In genomic region chr19:28103916-28104315, GRCh38 we compare ENCODE assay signal across 18 cellular contexts.
A peak's percentile ranks its signal among the peaks of the same experiment; 100 is the strongest.
DNase-seq lines count a peak whose midpoint lies in the region; ATAC-seq and TF ChIP-seq lines count a peak whose summit lies in the region.
"Had no signal": no experiment of that assay in that cellular context is flagged by ENCODE, and none has a peak within 500 bp of the region (broad histone marks: within the 10 kb centered on the region; RNA-seq: fewer than 3 reads in every experiment).

No MANE protein-coding gene starts in this region.

- H3K27ac Mint-ChIP-seq in endodermal cell, result no peak overlapping the region
- no peak overlapping the region for H3K27ac Mint-ChIP-seq in CD4-positive, alpha-beta T cell

- H2BK20ac ChIP-seq in IMR-90 (ENCODE audit: low read depth, low read length), result no peak overlapping the region

- DNase-seq in IMR-90 (no peak), endodermal cell (peak; percentile 56), mesendoderm (peak; percentile 89), HuH-7.5 (ENCODE audit: low spot score) (no peak), DMS153 (lab: John Stamatoyannopoulos, UW) (no peak), HT-29 (ENCODE audit: low spot score) (no peak)
- no peak for DNase-seq in CD4-positive, alpha-beta T cell
- DNase-seq: DMS53, GM23248, MG63, NCI-H1092 treated with DMSO at 0.1 percent for 48 hours, NCI-H1694 treated with DMSO at 0.1 percent for 48 hours, NCI-H446, NCI-H748 treated with DMSO at 0.1 percent for 48 hours, Right ventricle myocardium superior had no signal

- no TSS peak for BruUV-seq in IMR-90 (replicated peaks; lab: Mats Ljungman, UMichigan)

- H3K23ac ChIP-seq in IMR-90 (ENCODE audit: low read depth, low read length) (no peak overlapping the region), mesendoderm (ENCODE audit: low read length) (no peak overlapping the region)

- H4K5ac ChIP-seq in IMR-90 (ENCODE audit: low read depth, low read length) (no peak overlapping the region), mesendoderm (ENCODE audit: low read length) (no peak overlapping the region)

- dilution Hi-C loops in IMR-90 (cut with HindIII; ENCODE audit: low sequenced_read_pairs, unreplicated experiment), result no loop called here

- H3K27me3 ChIP-seq in IMR-90 (ENCODE audit: control insufficient read depth, insufficient read depth, low read length) (no peaks in the 10 kb centered on the region), endodermal cell (ENCODE audit: control insufficient read depth, insufficient read depth, low read length, poor library complexity, severe bottlenecking) (no peaks in the 10 kb centered on the region), mesendoderm (ENCODE audit: insufficient read depth, low read length, poor library complexity) (no peaks in the 10 kb centered on the region)
- H3K27me3 ChIP-seq in CD4-positive, alpha-beta T cell (ENCODE audit: control insufficient read depth, insufficient read depth, low read length), result no peaks in the 10 kb centered on the region
- H3K27me3 ChIP-seq: BLaER1 treated with 17β-estradiol and CSF1 and Interleukin-3, amounts not matched to agents 10 nM and 100 nM; MG63 had no signal

- H3K4me3 Mint-ChIP-seq in endodermal cell, result no peak overlapping the region
- H3K4me3 Mint-ChIP-seq in CD4-positive, alpha-beta T cell, result no peak overlapping the region

- H2BK5ac ChIP-seq in IMR-90 (ENCODE audit: low read depth, low read length, poor library complexity, severe bottlenecking) (no peak overlapping the region), mesendoderm (ENCODE audit: low read length) (no peak overlapping the region)

- ATAC-seq in IMR-90 (ENCODE audit: low read depth), result no peak
- ATAC-seq in CD4-positive, alpha-beta T cell (ENCODE audit: poor library complexity), result no peak
- ATAC-seq: GM12878, Panc1 had no signal

- in situ Hi-C loops in IMR-90 (cut with MboI; ENCODE audit: low sequenced_read_pairs), result no loop called here

- peaks cover 12% of the 10 kb centered on the region for H3K4me1 Mint-ChIP-seq in endodermal cell
- H3K4me1 Mint-ChIP-seq in CD4-positive, alpha-beta T cell (ENCODE audit: low read depth), result no peaks in the 10 kb centered on the region

- TF ChIP-seq POLR2A in IMR-90 (IDR thresholded peaks at IDR 0.05; ENCODE audit: low read depth, low read length), result no peak

- CTCF ChIA-PET in IMR-90 (lab: Yijun Ruan, JAX), result no interaction called here
- CTCF ChIA-PET in CD4-positive, alpha-beta T cell (lab: Charles Lee), result no interaction called here

- H3K18ac ChIP-seq in IMR-90 (ENCODE audit: low read depth, low read length), result no peak overlapping the region
- no peak overlapping the region for H3K18ac ChIP-seq in mesendoderm (ENCODE audit: low read length)

- no peaks in the 10 kb centered on the region for H3K79me2 ChIP-seq in mesendoderm (ENCODE audit: control insufficient read depth, insufficient read depth, low read length)

- H2AK9ac ChIP-seq in IMR-90 (replicated peaks; ENCODE audit: low read depth, low read length, poor library complexity), result no peak overlapping the region

- H3K4me2 ChIP-seq in IMR-90 (ENCODE audit: low read depth, low read length), result no peak overlapping the region
- no peak overlapping the region for H3K4me2 ChIP-seq in mesendoderm (ENCODE audit: low read length)
- H3K4me2 ChIP-seq: BLaER1 treated with 17β-estradiol and CSF1 and Interleukin-3, amounts not matched to agents 10 nM and 100 nM had no signal

- no peaks in the 10 kb centered on the region for H3K9me3 Mint-ChIP-seq in endodermal cell
- peaks cover 6% of the 10 kb centered on the region for H3K9me3 Mint-ChIP-seq in CD4-positive, alpha-beta T cell

- POLR2A ChIA-PET in IMR-90 (lab: Charles Lee; ENCODE audit: unreplicated experiment), result no interaction called here
- POLR2A ChIA-PET in CD4-positive, alpha-beta T cell (lab: Charles Lee), result no interaction called here

- no peak overlapping the region for H3K9ac ChIP-seq in IMR-90 (ENCODE audit: low read depth, low read length)
- no peak overlapping the region for H3K9ac ChIP-seq in endodermal cell (ENCODE audit: extremely low read depth, low read length, poor library complexity, severe bottlenecking)
- no peak overlapping the region for H3K9ac ChIP-seq in mesendoderm (ENCODE audit: low read length)
- H3K9ac ChIP-seq: BLaER1 treated with 17β-estradiol and CSF1 and Interleukin-3, amounts not matched to agents 10 nM and 100 nM; GM23248 had no signal

- intact Hi-C loops in IMR-90 (cut with micrococcal nuclease), result no loop called here
- intact Hi-C loops in CD4-positive, alpha-beta T cell (cut with DNase I, micrococcal nuclease), result no loop called here

- no peaks in the 10 kb centered on the region for H3K36me3 Mint-ChIP-seq in endodermal cell (ENCODE audit: low read depth)
- no peaks in the 10 kb centered on the region for H3K36me3 Mint-ChIP-seq in CD4-positive, alpha-beta T cell (ENCODE audit: low read depth)

- no peak overlapping the region for H4K91ac ChIP-seq in IMR-90 (ENCODE audit: insufficient read depth, low read depth, low read length)

- no peak overlapping the region for H4K8ac ChIP-seq in IMR-90 (ENCODE audit: low read depth in 2 of 2, low read length in 2 of 2)
- H4K8ac ChIP-seq in mesendoderm (ENCODE audit: low read depth, low read length), result no peak overlapping the region

- TF ChIP-seq RAD21 in IMR-90 (IDR thresholded peaks at IDR 0.05; ENCODE audit: low read length), result no peak

- H2BK15ac ChIP-seq in IMR-90 (ENCODE audit: low read depth, low read length) (no peak overlapping the region), mesendoderm (replicated peaks; ENCODE audit: low read depth) (no peak overlapping the region)

- H3K4me1 ChIP-seq in IMR-90 (ENCODE audit: control insufficient read depth, insufficient read depth, low read length), result no peaks in the 10 kb centered on the region
- no peaks in the 10 kb centered on the region for H3K4me1 ChIP-seq in endodermal cell (ENCODE audit: control insufficient read depth, insufficient read depth, low read length)
- H3K4me1 ChIP-seq in mesendoderm (ENCODE audit: control insufficient read depth, low read depth, low read length), result peaks cover 3% of the 10 kb centered on the region
- H3K4me1 ChIP-seq: BLaER1 treated with 17β-estradiol and CSF1 and Interleukin-3, amounts not matched to agents 10 nM and 100 nM had no signal

- no peak overlapping the region for H3K14ac ChIP-seq in IMR-90 (replicated peaks; ENCODE audit: low read depth, low read length)

- no peak overlapping the region for H2BK120ac ChIP-seq in IMR-90 (ENCODE audit: low read depth, low read length)
- H2BK120ac ChIP-seq in mesendoderm (ENCODE audit: low read depth, low read length), result no peak overlapping the region

- H3K9me1 ChIP-seq in IMR-90 (ENCODE audit: insufficient read depth, low read length), result no peaks in the 10 kb centered on the region

- H3K4ac ChIP-seq in IMR-90 (ENCODE audit: low read depth, low read length) (no peak overlapping the region), mesendoderm (ENCODE audit: low read depth, low read length) (no peak overlapping the region)

- TF ChIP-seq CTCF in IMR-90 (conservative IDR thresholded peaks at IDR 0.05; ENCODE audit: low read depth, low read length) (no peak), endodermal cell (conservative IDR thresholded peaks at IDR 0.05) (no peak)
- no peak for TF ChIP-seq CTCF in CD4-positive, alpha-beta T cell (IDR thresholded peaks at IDR 0.05)

- H4K20me1 ChIP-seq in IMR-90 (ENCODE audit: insufficient read depth, low read length), result no peaks in the 10 kb centered on the region
- H4K20me1 ChIP-seq: BLaER1 treated with 17β-estradiol and CSF1 and Interleukin-3, amounts not matched to agents 10 nM and 100 nM had no signal

- no peaks in the 10 kb centered on the region for H3K27me3 Mint-ChIP-seq in endodermal cell (ENCODE audit: insufficient read depth)
- H3K27me3 Mint-ChIP-seq in CD4-positive, alpha-beta T cell, result no peaks in the 10 kb centered on the region

- H2AFZ ChIP-seq in IMR-90 (replicated peaks; ENCODE audit: low read length, poor library complexity), result peak overlapping the region; percentile 4
- H2AFZ ChIP-seq: GM23248 had no signal

- H3K9me3 ChIP-seq in IMR-90 (ENCODE audit: control insufficient read depth, insufficient read depth, low read length) (peaks cover 19% of the 10 kb centered on the region), endodermal cell (ENCODE audit: control insufficient read depth, low read length) (no peaks in the 10 kb centered on the region)
- no peaks in the 10 kb centered on the region for H3K9me3 ChIP-seq in CD4-positive, alpha-beta T cell (ENCODE audit: control insufficient read depth, low read length)
- H3K9me3 ChIP-seq: BLaER1 treated with 17β-estradiol and CSF1 and Interleukin-3, amounts not matched to agents 10 nM and 100 nM; MG63 had no signal

- H3K79me1 ChIP-seq in IMR-90 (ENCODE audit: low read depth in 1 of 2, low read length in 2 of 2) (no peaks in the 10 kb centered on the region), mesendoderm (ENCODE audit: low read length) (no peaks in the 10 kb centered on the region)

- no peak overlapping the region for H3K56ac ChIP-seq in IMR-90 (ENCODE audit: extremely low read depth, insufficient read depth, low read length)
- H3K56ac ChIP-seq in mesendoderm (ENCODE audit: low read length), result no peak overlapping the region

- H3K36me3 ChIP-seq in IMR-90 (ENCODE audit: control insufficient read depth, insufficient read depth, low read length), result no peaks in the 10 kb centered on the region
- no peaks in the 10 kb centered on the region for H3K36me3 ChIP-seq in endodermal cell (ENCODE audit: control insufficient read depth, insufficient read depth, low read length)
- H3K36me3 ChIP-seq in mesendoderm (ENCODE audit: control insufficient read depth, insufficient read depth, low read length), result no peaks in the 10 kb centered on the region
- H3K36me3 ChIP-seq: BLaER1 treated with 17β-estradiol and CSF1 and Interleukin-3, amounts not matched to agents 10 nM and 100 nM; MG63 had no signal

- no peak overlapping the region for H3K27ac ChIP-seq in IMR-90 (ENCODE audit: insufficient read depth, low read length)
- no peak overlapping the region for H3K27ac ChIP-seq in endodermal cell (ENCODE audit: low read depth, low read length)
- no peak overlapping the region for H3K27ac ChIP-seq in mesendoderm (ENCODE audit: low read depth, low read length)
- H3K27ac ChIP-seq in CD4-positive, alpha-beta T cell (ENCODE audit: low read depth, low read length), result no peak overlapping the region
- H3K27ac ChIP-seq: BLaER1 treated with 17β-estradiol and CSF1 and Interleukin-3, amounts not matched to agents 10 nM and 100 nM; GM23248 had no signal

- H3K4me3 ChIP-seq in IMR-90 (ENCODE audit: insufficient read depth, low read depth, low read length), result no peak overlapping the region
- H3K4me3 ChIP-seq in endodermal cell (ENCODE audit: low read length), result no peak overlapping the region
- H3K4me3 ChIP-seq in mesendoderm (ENCODE audit: low read length), result no peak overlapping the region
- H3K4me3 ChIP-seq: BLaER1 treated with 17β-estradiol and CSF1 and Interleukin-3, amounts not matched to agents 10 nM and 100 nM; GM12878; GM23248; MG63 had no signal

- no CpG with 5 or more reads among the region's 3 CpGs for WGBS in IMR-90 (ENCODE audit: extremely low coverage in 2 of 2, insufficient read length in 1 of 2), 2 experiments
- WGBS in endodermal cell (ENCODE audit: insufficient coverage in 1 of 2, insufficient read length in 1 of 2), 2 experiments, result 76 to 80% methylated on average over 2 to 3 of the region's 3 CpGs
- WGBS in mesendoderm (ENCODE audit: extremely low coverage, insufficient coverage, low lambda C conversion rate), result no CpG with 5 or more reads among the region's 3 CpGs

- H2AK5ac ChIP-seq in IMR-90 (ENCODE audit: low read depth, low read length) (no peak overlapping the region), mesendoderm (ENCODE audit: low read length) (no peak overlapping the region)

Comparison
In these comparisons a context has a peak if more than half of its experiments do, and no peak if none do; other contexts are left out.
1. DNase-seq: peak in endodermal cell (single experiment) and mesendoderm (single experiment); none in IMR-90 (single experiment), HuH-7.5 (single experiment), CD4-positive, alpha-beta T cell (0 of 10), DMS153 (single experiment) and HT-29 (single experiment).